ENCODE assay signal across 14 cellular contexts in genomic region chr17:18140648-18141047, GRCh38. TPM values are rescaled to one million over a fixed set of nuclear protein-coding genes. Genes with fewer than 3 reads are reported as not detected.
"Had no signal": no experiment of that assay in that cellular context is flagged by ENCODE, and none has a peak within 500 bp of the region (broad histone marks: within the 10 kb centered on the region; RNA-seq: fewer than 3 reads in every experiment).

No MANE protein-coding gene starts in this region.

- H3K27me3 Mint-ChIP-seq: activated CD4-positive, alpha-beta T cell treated with anti-CD3 and anti-CD28 coated beads, Interleukin-2, amount 10 ng/mL, durations not matched to agents 7 days and 5 days; activated naive CD8-positive, alpha-beta T cell; activated naive CD8-positive, alpha-beta T cell treated with anti-CD3 and anti-CD28 coated beads, Interleukin-2, amount 50 U/mL, for 24 hours; activated T-cell treated with anti-CD3 and anti-CD28 coated beads, Interleukin-2, amount 50 U/mL, for 24 hours had no signal

- H3K36me3 Mint-ChIP-seq: activated naive CD4-positive, alpha-beta T cell treated with anti-CD3 and anti-CD28 coated beads, Interleukin-2, amount 10 ng/mL, durations not matched to agents 7 days and 5 days; activated naive CD8-positive, alpha-beta T cell; brain had no signal

- H3K27ac ChIP-seq: SJSA1 had no signal

- ATAC-seq: activated naive CD8-positive, alpha-beta T cell treated with anti-CD3 and anti-CD28 coated beads, Interleukin-2, amount 50 U/mL, for 24 hours had no signal

- H3K27me3 ChIP-seq: SJSA1 had no signal

- H3K4me3 ChIP-seq: SJSA1 had no signal

- H3K9me3 ChIP-seq: SJSA1, SK-N-SH had no signal

- H3K9me2 ChIP-seq: SK-N-SH had no signal

- H3K4me2 ChIP-seq: SK-N-SH had no signal

- H3K4me1 ChIP-seq: SJSA1 had no signal

- H3K4me1 Mint-ChIP-seq: activated naive CD4-positive, alpha-beta T cell treated with anti-CD3 and anti-CD28 coated beads, Interleukin-2, amount 10 ng/mL, durations not matched to agents 7 days and 5 days had no signal

- DNase-seq: NCI-H1048, NCI-H2081 treated with DMSO at 0.1 percent for 48 hours, NCI-H510A had no signal

- H3K9ac ChIP-seq: SK-N-SH had no signal

- H3K4me3 Mint-ChIP-seq: activated CD4-positive, alpha-beta T cell treated with anti-CD3 and anti-CD28 coated beads, Interleukin-2, amount 10 ng/mL, durations not matched to agents 7 days and 5 days; activated CD8-positive, alpha-beta T cell treated with anti-CD3 and anti-CD28 coated beads, Interleukin-2, amount 10 ng/mL, durations not matched to agents 7 days and 5 days; activated naive CD4-positive, alpha-beta T cell treated with anti-CD3 and anti-CD28 coated beads, Interleukin-2, amount 10 ng/mL, durations not matched to agents 7 days and 5 days; activated naive CD8-positive, alpha-beta T cell; activated naive CD8-positive, alpha-beta T cell treated with anti-CD3 and anti-CD28 coated beads, Interleukin-2, amount 50 U/mL, for 24 hours; activated T-cell treated with anti-CD3 and anti-CD28 coated beads, Interleukin-2, amount 50 U/mL, for 24 hours; T-helper 1 cell treated with Interleukin-12 subunit alpha and Interleukin-12 subunit beta and Interleukin-4 antibody, amounts not matched to agents 30 μg/mL and 1 μg/mL, for 36 hours; T-helper 2 cell treated with Interferon-gamma antibody and Interleukin-4, amounts not matched to agents 5 μg/mL and 100 μg/mL, for 36 hours had no signal

- H3K27ac Mint-ChIP-seq: activated CD4-positive, alpha-beta T cell treated with anti-CD3 and anti-CD28 coated beads, Interleukin-2, amount 10 ng/mL, durations not matched to agents 7 days and 5 days; activated CD8-positive, alpha-beta T cell treated with anti-CD3 and anti-CD28 coated beads, Interleukin-2, amount 10 ng/mL, durations not matched to agents 7 days and 5 days; activated naive CD4-positive, alpha-beta T cell treated with anti-CD3 and anti-CD28 coated beads, Interleukin-2, amount 10 ng/mL, durations not matched to agents 7 days and 5 days; activated naive CD8-positive, alpha-beta T cell; activated naive CD8-positive, alpha-beta T cell treated with anti-CD3 and anti-CD28 coated beads, Interleukin-2, amount 50 U/mL, for 24 hours; activated T-cell treated with anti-CD3 and anti-CD28 coated beads, Interleukin-2, amount 50 U/mL, for 24 hours; T-helper 1 cell treated with Interleukin-12 subunit alpha and Interleukin-12 subunit beta and Interleukin-4 antibody, amounts not matched to agents 30 μg/mL and 1 μg/mL, for 36 hours; T-helper 2 cell treated with Interferon-gamma antibody and Interleukin-4, amounts not matched to agents 5 μg/mL and 100 μg/mL, for 36 hours had no signal

- H3K36me3 ChIP-seq: SJSA1 had no signal

- H3K9me3 Mint-ChIP-seq: activated CD4-positive, alpha-beta T cell treated with anti-CD3 and anti-CD28 coated beads, Interleukin-2, amount 10 ng/mL, durations not matched to agents 7 days and 5 days; activated naive CD4-positive, alpha-beta T cell treated with anti-CD3 and anti-CD28 coated beads, Interleukin-2, amount 10 ng/mL, durations not matched to agents 7 days and 5 days; activated naive CD8-positive, alpha-beta T cell treated with anti-CD3 and anti-CD28 coated beads, Interleukin-2, amount 50 U/mL, for 24 hours; activated T-cell treated with anti-CD3 and anti-CD28 coated beads, Interleukin-2, amount 50 U/mL, for 24 hours; brain; T-helper 1 cell treated with Interleukin-12 subunit alpha and Interleukin-12 subunit beta and Interleukin-4 antibody, amounts not matched to agents 30 μg/mL and 1 μg/mL, for 36 hours; T-helper 2 cell treated with Interferon-gamma antibody and Interleukin-4, amounts not matched to agents 5 μg/mL and 100 μg/mL, for 36 hours had no signal

RNA-seq across cellular contexts. Expression of gene MYO15A, which starts 32.1 kb away (rescaled TPM):
- total RNA-seq: SJSA1 had no signal
